17 cellular contexts compared by ENCODE assay signal in genomic region chr7:20745716-20746115, GRCh38. TPM values are rescaled to one million over a fixed set of nuclear protein-coding genes. Genes with fewer than 3 reads are reported as not detected.
DNase-seq lines count a peak whose midpoint lies in the region; ATAC-seq and TF ChIP-seq lines count a peak whose summit lies in the region.
"Had no signal": no experiment of that assay in that cellular context is flagged by ENCODE, and none has a peak within 500 bp of the region (broad histone marks: within the 10 kb centered on the region; RNA-seq: fewer than 3 reads in every experiment).

No MANE protein-coding gene starts in this region.

- no peaks in the 10 kb centered on the region for H3K36me3 ChIP-seq in GM23338 (ENCODE audit: insufficient read depth)
- H3K36me3 ChIP-seq: Peyer's patch had no signal

- H2AFZ ChIP-seq in GM23338 = peak overlapping the region; percentile 75
- H2AFZ ChIP-seq: GM23248 had no signal

- H3K9me3 Mint-ChIP-seq in GM23338 (no peaks in the 10 kb centered on the region), WTC11 (no peaks in the 10 kb centered on the region)
- H3K9me3 Mint-ChIP-seq: IgD-negative memory B cell had no signal

- H3K4me3 ChIP-seq in GM23338 = no peak overlapping the region
- H3K4me3 ChIP-seq: GM23248, Peyer's patch had no signal

- no peaks in the 10 kb centered on the region for H3K79me2 ChIP-seq in GM23338 (replicated peaks; ENCODE audit: insufficient read depth)

- H3K27ac ChIP-seq in GM23338 (ENCODE audit: low read depth) = no peak overlapping the region
- H3K27ac ChIP-seq: GM23248, Peyer's patch had no signal

- ATAC-seq in GM23338 = peak; percentile 93
- peak; percentile 85 for ATAC-seq in WTC11
- no peak for ATAC-seq in activated CD4-positive, CD25-positive, alpha-beta regulatory T cell treated with anti-CD3 and anti-CD28 coated beads, Interleukin-2, amount 50 U/mL, for 24 hours
- ATAC-seq in GM21723 (IDR thresholded peaks at IDR 0.05; ENCODE audit: unreplicated experiment) = no peak

- peaks cover 11% of the 10 kb centered on the region for H3K27me3 Mint-ChIP-seq in GM23338 (ENCODE audit: insufficient read depth, low read depth, poor library complexity)
- H3K27me3 Mint-ChIP-seq in WTC11 (ENCODE audit: low read depth) = no peaks in the 10 kb centered on the region
- H3K27me3 Mint-ChIP-seq: CD4-positive, CD25-positive, alpha-beta regulatory T cell had no signal

- H4K20me1 ChIP-seq in GM23338 (replicated peaks; ENCODE audit: insufficient read depth) = no peaks in the 10 kb centered on the region

- H3K4me2 ChIP-seq in GM23338 = no peak overlapping the region

- no peaks in the 10 kb centered on the region for H3K27me3 ChIP-seq in GM23338 (ENCODE audit: insufficient read depth)
- H3K27me3 ChIP-seq: Peyer's patch had no signal

- DNase-seq in ELF-1 (ENCODE audit: low read depth, low spot score) (peak; percentile 23), GM23338 (ENCODE audit: low spot score) (peak; percentile 34), WTC11 (ENCODE audit: low spot score) (peak; percentile 24), left kidney (ENCODE audit: low read depth, low spot score) (peak; percentile 61), hippocampal formation (lab: John Stamatoyannopoulos, UW) (no peak), T-helper 2 cell (no peak)
- DNase-seq: CD4-positive, CD25-positive, alpha-beta regulatory T cell; COR-L47; DMS79 treated with DMSO at 0.1 percent for 48 hours; GM23248; NCI-H446 treated with DMSO at 0.1 percent for 48 hours; Peyer's patch had no signal

- CTCF ChIA-PET in WTC11 (lab: Charles Lee) = interaction anchor here (0.6 to 1.8 kb wide), 6 partner anchors 10 to 89 kb away, joined by 3 to 8 read pairs (median 4); no protein-coding TSS in a partner anchor

- H3K9me2 ChIP-seq in GM23338 (ENCODE audit: insufficient read depth) = no peaks in the 10 kb centered on the region

- H3K27ac Mint-ChIP-seq in GM23338 = peak overlapping the region; percentile 22; the same call in 1 of the 2 replicates
- peak overlapping the region; percentile 17; the same call in 1 of the 2 replicates for H3K27ac Mint-ChIP-seq in WTC11
- H3K27ac Mint-ChIP-seq: CD4-positive, CD25-positive, alpha-beta regulatory T cell; IgD-negative memory B cell had no signal

- H3K4me3 Mint-ChIP-seq in GM23338 = no peak overlapping the region
- no peak overlapping the region for H3K4me3 Mint-ChIP-seq in WTC11
- H3K4me3 Mint-ChIP-seq: CD4-positive, CD25-positive, alpha-beta regulatory T cell; IgD-negative memory B cell had no signal

- TF ChIP-seq CTCF in GM23338 (conservative IDR thresholded peaks at IDR 0.05; ENCODE audit: low read depth in 2 of 2) = no peak
- TF ChIP-seq CTCF in WTC11 (IDR thresholded peaks at IDR 0.05) = no peak

- no peaks in the 10 kb centered on the region for H3F3A ChIP-seq in GM23338 (replicated peaks; ENCODE audit: low read depth)

- H3K36me3 Mint-ChIP-seq in GM23338 (ENCODE audit: low read depth) (no peaks in the 10 kb centered on the region), WTC11 (no peaks in the 10 kb centered on the region)
- H3K36me3 Mint-ChIP-seq: CD4-positive, CD25-positive, alpha-beta regulatory T cell; IgD-negative memory B cell had no signal

- H3K4me1 ChIP-seq in GM23338 (ENCODE audit: insufficient read depth) = no peaks in the 10 kb centered on the region
- H3K4me1 ChIP-seq: Peyer's patch had no signal

- H3K4me1 Mint-ChIP-seq in GM23338 (peaks cover 14% of the 10 kb centered on the region), WTC11 (peaks cover 14% of the 10 kb centered on the region)
- H3K4me1 Mint-ChIP-seq: CD4-positive, CD25-positive, alpha-beta regulatory T cell; IgD-negative memory B cell had no signal

- POLR2A ChIA-PET in WTC11 (lab: Charles Lee) = no interaction called here

TF ChIP-seq in GM23338, 12 proteins besides CTCF, POLR2A, EP300 and RAD21 (continues in another document):
- TF ChIP-seq CREB1 (CRISPR knock-in tag; IDR thresholded peaks at IDR 0.05; ENCODE audit: low read depth) (no peak), EZH2 (IDR thresholded peaks at IDR 0.05; ENCODE audit: low read depth, unreplicated experiment) (no peak), ETS1 (IDR thresholded peaks at IDR 0.05) (no peak), ZNF114 (CRISPR knock-in tag; IDR thresholded peaks at IDR 0.05) (no peak), REST (IDR thresholded peaks at IDR 0.05; ENCODE audit: unreplicated experiment) (no peak), ZNF331 (CRISPR knock-in tag; IDR thresholded peaks at IDR 0.05; ENCODE audit: low read depth) (no peak), NANOG (IDR thresholded peaks at IDR 0.05; ENCODE audit: borderline replicate concordance) (no peak)

TF ChIP-seq in WTC11, 78 proteins besides CTCF, POLR2A, EP300 and RAD21:
- TF ChIP-seq ZNF396 (CRISPR knock-in tag; IDR thresholded peaks at IDR 0.05; ENCODE audit: borderline replicate concordance) (no peak), MAX (CRISPR knock-in tag; IDR thresholded peaks at IDR 0.05) (no peak), MLX (CRISPR knock-in tag; IDR thresholded peaks at IDR 0.05) (no peak)

RNA-seq across cellular contexts. Expression of gene SP8, which starts 41.0 kb away (rescaled TPM):
- 4.4 and 6.7 TPM in 2 replicates for total RNA-seq in GM23338 (2014; rRNA removed; shearing (Covaris generic))
- polyA plus RNA-seq in GM23338 (2016; fragmentation: Nextera tagmentation; extraction: Ambion mirVana) = 3.4 and 3.7 TPM in 2 replicates
- total RNA-seq in WTC11 (2021) = 44.1 to 63.6 TPM (median 45.9 TPM) in 3 replicates
- total RNA-seq: CD4-positive, CD25-positive, alpha-beta regulatory T cell; GM23248; OCI-LY7 had no signal
- polyA plus RNA-seq: BJ; CD4-positive, CD25-positive, alpha-beta regulatory T cell; GM23248; IgD-negative memory B cell had no signal

Comparison
In these comparisons a context has a peak if more than half of its experiments do, and no peak if none do; other contexts are left out.
1. DNase-seq: peak in ELF-1 (single experiment), GM23338 (single experiment), WTC11 (single experiment) and left kidney (single experiment); none in hippocampal formation (0 of 2) and T-helper 2 cell (0 of 5).
2. ATAC-seq: peak in GM23338 (single experiment) and WTC11 (single experiment); none in activated CD4-positive, CD25-positive, alpha-beta regulatory T cell treated with anti-CD3 and anti-CD28 coated beads, Interleukin-2, amount 50 U/mL, for 24 hours (0 of 2) and GM21723 (single experiment).